ENCODE assay signal across 1 cellular context in genomic region chr6:2244261-2245102, GRCh38.
TF ChIP-seq lines count a peak whose summit lies in the region.

No MANE protein-coding gene starts in this region.

TF ChIP-seq in HCT116, 20 proteins besides CTCF, POLR2A, EP300 and RAD21 (continued from another document):
- TF ChIP-seq REST (IDR thresholded peaks at IDR 0.05; ENCODE audit: low read depth) (no peak), CEBPB (IDR thresholded peaks at IDR 0.05; ENCODE audit: low read depth) (no peak), MAX (IDR thresholded peaks at IDR 0.05) (no peak), ZBTB33 (IDR thresholded peaks at IDR 0.05; ENCODE audit: extremely low read depth, insufficient replicate concordance, low read length) (no peak), SIN3A (IDR thresholded peaks at IDR 0.05; ENCODE audit: low read depth) (no peak), SRF (IDR thresholded peaks at IDR 0.05; ENCODE audit: low read depth) (no peak), ZNF274 (IDR thresholded peaks at IDR 0.05; ENCODE audit: low read depth, low read length) (no peak), POLR2AphosphoS5 (IDR thresholded peaks at IDR 0.05; ENCODE audit: low read depth, low read length) (no peak)
